ENCODE assay signal across 9 cellular contexts in the genomic region with DNA sequence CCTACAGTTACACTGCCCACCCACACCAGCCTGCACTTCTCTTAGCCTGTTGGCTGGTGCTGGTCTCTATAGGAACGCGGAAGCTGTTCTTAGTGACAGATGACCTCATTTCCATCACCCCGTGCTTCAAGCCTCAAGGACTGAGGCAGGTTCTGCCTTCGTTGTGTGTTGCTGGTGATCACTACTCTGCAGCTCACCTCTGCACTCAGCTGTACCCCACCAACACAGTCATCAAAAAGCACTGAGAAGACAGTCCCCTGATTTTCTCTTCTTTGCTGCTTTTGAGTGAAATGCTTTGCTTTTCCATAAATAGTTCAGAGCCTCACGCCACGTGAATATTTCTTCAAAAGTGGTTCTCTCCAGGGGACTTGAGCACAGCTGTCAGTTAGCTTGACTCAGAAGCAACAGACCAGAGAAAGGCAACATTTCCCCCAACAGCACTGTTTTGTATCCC.
DNase-seq lines count a peak whose midpoint lies in the region; ATAC-seq and TF ChIP-seq lines count a peak whose summit lies in the region.
"Had no signal": no experiment of that assay in that cellular context is flagged by ENCODE, and none has a peak within 500 bp of the region (broad histone marks: within the 10 kb centered on the region; RNA-seq: fewer than 3 reads in every experiment).

No MANE protein-coding gene starts in this region.

- H3K27me3 Mint-ChIP-seq in activated naive CD8-positive, alpha-beta T cell treated with anti-CD3 and anti-CD28 coated beads, Interleukin-2, amount 50 U/mL, for 24 hours: peaks cover 2% of the 10 kb centered on the region
- H3K27me3 Mint-ChIP-seq in neural crest cell (ENCODE audit: low read depth): no peaks in the 10 kb centered on the region

- H3K36me3 Mint-ChIP-seq in activated naive CD8-positive, alpha-beta T cell treated with anti-CD3 and anti-CD28 coated beads, Interleukin-2, amount 50 U/mL, for 24 hours (ENCODE audit: low read depth): no peaks in the 10 kb centered on the region
- H3K36me3 Mint-ChIP-seq in neural crest cell (ENCODE audit: low read depth): no peaks in the 10 kb centered on the region

- no peak overlapping the region for H3K4me3 Mint-ChIP-seq in activated naive CD8-positive, alpha-beta T cell treated with anti-CD3 and anti-CD28 coated beads, Interleukin-2, amount 50 U/mL, for 24 hours
- H3K4me3 Mint-ChIP-seq in neural crest cell: no peak overlapping the region

- no peak for TF ChIP-seq CTCF in neural crest cell (conservative IDR thresholded peaks at IDR 0.05)

- no peak overlapping the region for H3K27ac Mint-ChIP-seq in activated naive CD8-positive, alpha-beta T cell treated with anti-CD3 and anti-CD28 coated beads, Interleukin-2, amount 50 U/mL, for 24 hours
- peak overlapping the region; percentile 53 for H3K27ac Mint-ChIP-seq in neural crest cell (ENCODE audit: unreplicated experiment)

- no peak for DNase-seq in activated naive CD8-positive, alpha-beta T cell treated with anti-CD3 and anti-CD28 coated beads, Interleukin-2, amount 50 U/mL, for 24 hours
- no peak for DNase-seq in neural crest cell (ENCODE audit: low read depth, low spot score)
- DNase-seq in NCI-H526 (lab: John Stamatoyannopoulos, UW): no peak
- DNase-seq in HCEC 1CT: no peak
- DNase-seq in activated CD4-positive, alpha-beta T cell treated with anti-CD3 and anti-CD28 coated beads for 4 hours: no peak
- DNase-seq in NCI-H345 (lab: John Stamatoyannopoulos, UW): no peak
- DNase-seq: SIG-M5 had no signal

- no peaks in the 10 kb centered on the region for H3K9me3 Mint-ChIP-seq in activated naive CD8-positive, alpha-beta T cell treated with anti-CD3 and anti-CD28 coated beads, Interleukin-2, amount 50 U/mL, for 24 hours
- H3K9me3 Mint-ChIP-seq in neural crest cell: no peaks in the 10 kb centered on the region

- ATAC-seq in GM18867 (IDR thresholded peaks at IDR 0.05; ENCODE audit: unreplicated experiment): peak; percentile 89
- ATAC-seq in HG02678 (IDR thresholded peaks at IDR 0.05; ENCODE audit: unreplicated experiment): peak; percentile 86
- peak; percentile 60 for ATAC-seq in activated naive CD8-positive, alpha-beta T cell treated with anti-CD3 and anti-CD28 coated beads, Interleukin-2, amount 50 U/mL, for 24 hours

- H3K4me1 Mint-ChIP-seq in activated naive CD8-positive, alpha-beta T cell treated with anti-CD3 and anti-CD28 coated beads, Interleukin-2, amount 50 U/mL, for 24 hours: peaks cover 17% of the 10 kb centered on the region
- H3K4me1 Mint-ChIP-seq in neural crest cell: peaks cover 9% of the 10 kb centered on the region
